In genomic region chr12:69844416-69844815, GRCh38 we compare ENCODE assay signal across 28 cellular contexts. TPM values are rescaled to one million over a fixed set of nuclear protein-coding genes. Genes with fewer than 3 reads are reported as not detected.
DNase-seq lines count a peak whose midpoint lies in the region; ATAC-seq and TF ChIP-seq lines count a peak whose summit lies in the region.
"Had no signal": no experiment of that assay in that cellular context is flagged by ENCODE, and none has a peak within 500 bp of the region (broad histone marks: within the 10 kb centered on the region; RNA-seq: fewer than 3 reads in every experiment).

No MANE protein-coding gene starts in this region.

- ATAC-seq in HG02798 (IDR thresholded peaks at IDR 0.05; ENCODE audit: poor library complexity, unreplicated experiment) = no peak
- ATAC-seq: Panc1 had no signal

- TF ChIP-seq CTCF in VCaP (conservative IDR thresholded peaks at IDR 0.05) = no peak

- DNase-seq in DMS 273 treated with DMSO at 0.1 percent for 48 hours (lab: John Stamatoyannopoulos, UW) = peak; percentile 83
- DNase-seq in NCI-H2171 treated with DMSO at 0.1 percent for 48 hours (lab: John Stamatoyannopoulos, UW) = peak; percentile 95
- peak; percentile 68 for DNase-seq in mucosa of gallbladder (ENCODE audit: low spot score)
- no peak for DNase-seq in COLO829 (ENCODE audit: low spot score)
- DNase-seq in nucleus accumbens (lab: John Stamatoyannopoulos, UW) = no peak
- DNase-seq: CD4-positive, CD25-positive, alpha-beta regulatory T cell; COR-L47; DMS79; EL; GF-D8; GOT3; HFFc6; IMR-90; MM.1S; NCI-H1048; NCI-H1417; NCI-H187; NCI-H2107; NCI-H2227 treated with DMSO at 0.1 percent for 48 hours; NCI-H510A treated with DMSO at 0.1 percent for 48 hours; SHP77 treated with DMSO at 0.1 percent for 48 hours; T-helper 1 cell had no signal

- peak overlapping the region; percentile 93; the same call in 1 of the 2 replicates for H3K27ac ChIP-seq in VCaP
- H3K27ac ChIP-seq: KMS-11, RWPE1 had no signal

RNA-seq across cellular contexts. Expression of gene MYRFL, which starts 19.4 kb away (rescaled TPM):
- total RNA-seq in mucosa of gallbladder = 0.95 TPM
- total RNA-seq: A172; CD4-positive, CD25-positive, alpha-beta regulatory T cell; HFFc6; IMR-90 had no signal

Comparison
In these comparisons a context has a peak if more than half of its experiments do, and no peak if none do; other contexts are left out.
1. DNase-seq: peak in DMS 273 treated with DMSO at 0.1 percent for 48 hours (single experiment), NCI-H2171 treated with DMSO at 0.1 percent for 48 hours (single experiment) and mucosa of gallbladder (single experiment); none in COLO829 (single experiment) and nucleus accumbens (0 of 56).